ENCODE assay signal across 1 cellular context in genomic region chr4:763922-764321, GRCh38.
A peak's percentile ranks its signal among the peaks of the same experiment; 100 is the strongest.
TF ChIP-seq lines count a peak whose summit lies in the region.

No MANE protein-coding gene starts in this region.

TF ChIP-seq in K562, 482 proteins besides CTCF, POLR2A, EP300 and RAD21:
- TF ChIP-seq CBX1 (IDR thresholded peaks at IDR 0.05; ENCODE audit: low read depth), result 0 out of 2 replicates have a peak, but pooled peaks have one; percentile 46
- no peak for TF ChIP-seq KDM4B (IDR thresholded peaks at IDR 0.05; ENCODE audit: borderline replicate concordance in 2 of 2, low read depth in 1 of 2)
- TF ChIP-seq GATAD2A (IDR thresholded peaks at IDR 0.05), result no peak
- TF ChIP-seq POLR2AphosphoS2 (IDR thresholded peaks at IDR 0.05; ENCODE audit: low read length), result 0 out of 2 replicates have a peak, but pooled peaks have one; percentile 18
- peak; percentile 73; the same call in 1 of the 2 replicates for TF ChIP-seq POLR2G (IDR thresholded peaks at IDR 0.05; ENCODE audit: low read depth, low read length)
- TF ChIP-seq SIRT6 (IDR thresholded peaks at IDR 0.05; ENCODE audit: low read depth, low read length), result peak; percentile 3
- no peak for TF ChIP-seq JUN (IDR thresholded peaks at IDR 0.05; ENCODE audit: borderline replicate concordance, low read depth, low read length)
- no peak for TF ChIP-seq JUN (CRISPR knock-in tag; IDR thresholded peaks at IDR 0.05; ENCODE audit: borderline replicate concordance)
